Comparison of ENCODE assay signal across 11 cellular contexts in the genomic region with DNA sequence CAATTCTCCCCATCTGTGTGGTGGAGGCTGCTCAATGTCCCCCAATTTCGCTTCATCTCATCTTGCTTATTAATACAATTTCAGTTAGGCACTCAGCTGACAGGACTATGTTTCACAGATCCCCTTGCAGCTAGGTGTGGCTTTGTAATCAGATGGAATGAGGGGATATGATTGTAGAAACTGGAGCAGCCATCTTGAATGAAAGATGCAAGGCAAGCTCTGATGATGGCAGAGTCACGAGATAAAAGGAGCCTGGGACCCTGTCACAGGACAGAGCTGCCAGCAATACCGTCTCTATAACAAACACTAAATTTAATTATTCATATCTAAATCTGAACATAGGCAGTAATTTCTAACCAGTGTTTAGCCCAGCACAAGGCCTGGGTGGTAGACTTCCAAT. TPM values are rescaled to one million over a fixed set of nuclear protein-coding genes. Genes with fewer than 3 reads are reported as not detected.
A peak's percentile ranks its signal among the peaks of the same experiment; 100 is the strongest.
DNase-seq lines count a peak whose midpoint lies in the region; ATAC-seq and TF ChIP-seq lines count a peak whose summit lies in the region.
"Had no signal": no experiment of that assay in that cellular context is flagged by ENCODE, and none has a peak within 500 bp of the region (broad histone marks: within the 10 kb centered on the region; RNA-seq: fewer than 3 reads in every experiment).

No MANE protein-coding gene starts in this region.

- 47 to 72% methylated on average over 3 of the region's 3 CpGs for WGBS in lower leg skin, 2 donors

- TF ChIP-seq POLR2A in lower leg skin (IDR thresholded peaks at IDR 0.05), result no peak

- H3K36me3 ChIP-seq in OCI-LY7 (ENCODE audit: insufficient read depth, low read length), result peaks cover 24% of the 10 kb centered on the region
- H3K36me3 ChIP-seq in rectal smooth muscle tissue (ENCODE audit: control insufficient read depth, insufficient read depth, low read length), result no peaks in the 10 kb centered on the region

- H3K4me3 Mint-ChIP-seq in Calu3 (ENCODE audit: low read depth, unreplicated experiment), result peak overlapping the region; percentile 91
- H3K4me3 Mint-ChIP-seq in effector memory CD8-positive, alpha-beta T cell, result peak overlapping the region; percentile 92 to 95

- H3K27me3 ChIP-seq in rectal smooth muscle tissue (ENCODE audit: control insufficient read depth, insufficient read depth, low read length), result no peaks in the 10 kb centered on the region
- H3K27me3 ChIP-seq: body of pancreas had no signal

- H3K4me3 ChIP-seq in OCI-LY7 (ENCODE audit: low read depth, low read length, poor library complexity, severe bottlenecking) (peak overlapping the region; percentile 82), rectal smooth muscle tissue (ENCODE audit: low read length) (no peak overlapping the region), lower leg skin (ENCODE audit: low read depth, poor library complexity, severe bottlenecking) (no peak overlapping the region)

- ATAC-seq in effector memory CD8-positive, alpha-beta T cell (replicated peaks), result no peak
- ATAC-seq in HG03342 (IDR thresholded peaks at IDR 0.05; ENCODE audit: unreplicated experiment), result no peak

- peaks cover 14% of the 10 kb centered on the region for H3K27me3 Mint-ChIP-seq in Calu3 (ENCODE audit: unreplicated experiment)
- H3K27me3 Mint-ChIP-seq in effector memory CD8-positive, alpha-beta T cell, result peaks cover under 1 to 10% of the 10 kb centered on the region in 2 donors

- 0 out of 2 replicates have a peak, but pooled peaks cover 6% of the 10 kb centered on the region for H4K20me1 ChIP-seq in OCI-LY7 (ENCODE audit: insufficient read depth, low read length)

- H3K27ac ChIP-seq in OCI-LY7 (ENCODE audit: low read depth, low read length, poor library complexity, severe bottlenecking) (no peak overlapping the region), rectal smooth muscle tissue (ENCODE audit: low read depth, low read length) (peak overlapping the region; percentile 97)

- no peaks in the 10 kb centered on the region for H3K9me2 ChIP-seq in OCI-LY7 (ENCODE audit: insufficient read depth, low read length)

- peak overlapping the region; percentile 77 for H3K4me2 ChIP-seq in OCI-LY7 (ENCODE audit: low read length)

- peaks cover 39% of the 10 kb centered on the region for H3K79me2 ChIP-seq in OCI-LY7 (ENCODE audit: insufficient read depth, low read depth, low read length)

- H3K4me1 ChIP-seq in OCI-LY7 (ENCODE audit: insufficient read depth, low read length, poor library complexity, severe bottlenecking) (peaks cover 30% of the 10 kb centered on the region), rectal smooth muscle tissue (ENCODE audit: control insufficient read depth, insufficient read depth, low read length) (peaks cover 25% of the 10 kb centered on the region)

- intact Hi-C loops in Calu3 (cut with micrococcal nuclease; ENCODE audit: unreplicated experiment) (no loop called here), OCI-LY7 (cut with micrococcal nuclease; ENCODE audit: unreplicated experiment) (loop anchor here (5.0 kb wide), 1 partner anchor 148 kb away; a partner anchor contains a TSS), lower leg skin (cut with DNase I; ENCODE audit: low total_unique reads) (no loop called here)

- no peaks in the 10 kb centered on the region for H3K9me3 Mint-ChIP-seq in Calu3 (ENCODE audit: low read depth, unreplicated experiment)
- no peaks in the 10 kb centered on the region for H3K9me3 Mint-ChIP-seq in effector memory CD8-positive, alpha-beta T cell

- DNase-seq in Calu3, result no peak
- DNase-seq in OCI-LY7 (ENCODE audit: low spot score), result no peak
- no peak for DNase-seq in effector memory CD8-positive, alpha-beta T cell
- no peak for DNase-seq in NCI-H1092 treated with DMSO at 0.1 percent for 48 hours (lab: John Stamatoyannopoulos, UW)
- no peak for DNase-seq in Ammon's horn (ENCODE audit: low spot score)
- DNase-seq in lower leg skin (ENCODE audit: low spot score in 2 of 2), result no peak
- DNase-seq: EL; stimulated activated CD8-positive, alpha-beta memory T cell treated with anti-CD3 and anti-CD28 coated beads, Interleukin-4, amount 100 ng/mL, for 48 hours had no signal

- no peak overlapping the region for H3K27ac Mint-ChIP-seq in Calu3 (ENCODE audit: unreplicated experiment)
- H3K27ac Mint-ChIP-seq in effector memory CD8-positive, alpha-beta T cell, result peak overlapping the region; percentile 98 to 99

- peaks cover 10% of the 10 kb centered on the region for H3K4me1 Mint-ChIP-seq in Calu3 (ENCODE audit: low read depth, unreplicated experiment)
- H3K4me1 Mint-ChIP-seq in effector memory CD8-positive, alpha-beta T cell (ENCODE audit: low read depth in 2 of 2), result peaks cover 25 to 28% of the 10 kb centered on the region in 2 donors

- H3K9me3 ChIP-seq in OCI-LY7 (ENCODE audit: low read length), result no peaks in the 10 kb centered on the region
- H3K9me3 ChIP-seq: body of pancreas had no signal

- no peak overlapping the region for H3K9ac ChIP-seq in rectal smooth muscle tissue (ENCODE audit: low read length)

- H3K36me3 Mint-ChIP-seq in Calu3 (ENCODE audit: insufficient read depth, unreplicated experiment), result peaks cover 31% of the 10 kb centered on the region
- H3K36me3 Mint-ChIP-seq in effector memory CD8-positive, alpha-beta T cell (ENCODE audit: insufficient read depth), result peaks cover 30% of the 10 kb centered on the region

- POLR2A ChIA-PET in OCI-LY7 (lab: Charles Lee), result interaction anchor here (0.5 to 2.7 kb wide), 8 partner anchors 9 to 822 kb away, joined by 3 to 17 read pairs (median 4); no protein-coding TSS in a partner anchor

- TF ChIP-seq CTCF in Calu3 (IDR thresholded peaks at IDR 0.05; ENCODE audit: unreplicated experiment) (no peak), OCI-LY7 (conservative IDR thresholded peaks at IDR 0.05; ENCODE audit: low read length) (no peak), lower leg skin (IDR thresholded peaks at IDR 0.05) (no peak)

- no TSS peak for BruUV-seq in Calu3 (replicated peaks; lab: Mats Ljungman, UMichigan)
- BruUV-seq in OCI-LY7 (replicated peaks; lab: Mats Ljungman, UMichigan), result no TSS peak

- CTCF ChIA-PET in Calu3 (lab: Charles Lee) (no interaction called here), OCI-LY7 (lab: Charles Lee; ENCODE audit: unreplicated experiment) (interaction anchor here (0.7 kb wide), 1 partner anchor 11 kb away, joined by 3 read pairs; no protein-coding TSS in a partner anchor)

- peak overlapping the region; percentile 93 for H2AFZ ChIP-seq in OCI-LY7 (ENCODE audit: low read length)

RNA-seq across cellular contexts. Expression of a gene that starts 1.0 kb away (rescaled TPM):
- total RNA-seq in Calu3 (2022), result 56.5 and 58.0 TPM in 2 replicates
- 43.8 and 48.4 TPM in 2 replicates for total RNA-seq in OCI-LY7 (2014; rRNA removed; shearing (Covaris generic))
- total RNA-seq in OCI-LY7 (2022), result 79.5 and 82.3 TPM in 2 replicates
- total RNA-seq in lower leg skin, result 100 to 1,000 TPM in 1 of 4 donors, 10 to 100 TPM in 3; 52.2 to 139 (median 69.7) TPM
